27 cellular contexts compared by ENCODE assay signal in genomic region chrX:9657590-9658256, GRCh38.
A peak's percentile ranks its signal among the peaks of the same experiment; 100 is the strongest.
DNase-seq lines count a peak whose midpoint lies in the region; ATAC-seq, FAIRE-seq and TF ChIP-seq lines count a peak whose summit lies in the region.
"Had no signal": no experiment of that assay in that cellular context is flagged by ENCODE, and none has a peak within 500 bp of the region (broad histone marks: within the 10 kb centered on the region; RNA-seq: fewer than 3 reads in every experiment).

No MANE protein-coding gene starts in this region.

- H3K27me3 ChIP-seq in OCI-LY3 (ENCODE audit: low read depth, low read length) = no peaks in the 10 kb centered on the region
- no peaks in the 10 kb centered on the region for H3K27me3 ChIP-seq in gastroesophageal sphincter

- DNase-seq in GM18507 (ENCODE audit: extremely low spot score, insufficient read length, low read depth) (no peak), hepatic stellate cell (ENCODE audit: low spot score) (no peak), GM13976 (ENCODE audit: low spot score) (no peak)
- DNase-seq: CD8-positive, alpha-beta memory T cell; DMS 273 treated with DMSO at 0.1 percent for 48 hours; DMS79; EL; GDM1; GM23248; H7; IMR-90; NCI-H1048; NCI-H1417; NCI-H1694; NCI-H2081; NCI-H226; NCI-H510A; NCI-H69; OCI-M1; SIG-M5 had no signal

- H3K9ac ChIP-seq in OCI-LY3 (ENCODE audit: low read length) = no peak overlapping the region
- H3K9ac ChIP-seq: GM23248, KMS-11 had no signal

- TF ChIP-seq CTCF in OCI-LY3 (IDR thresholded peaks at IDR 0.05; ENCODE audit: low read depth, low read length) (no peak), gastroesophageal sphincter (IDR thresholded peaks at IDR 0.05) (no peak), GM13976 (IDR thresholded peaks at IDR 0.05; ENCODE audit: borderline replicate concordance, control extremely low read depth, extremely low read depth, insufficient read depth, missing control alignments) (no peak)

- peaks cover 12% of the 10 kb centered on the region for H3K4me1 ChIP-seq in OCI-LY3 (ENCODE audit: low read length)
- peaks cover 0 to 42% (median 0%) of the 10 kb centered on the region in 3 donors for H3K4me1 ChIP-seq in gastroesophageal sphincter

- TF ChIP-seq POLR2A in gastroesophageal sphincter (IDR thresholded peaks at IDR 0.05) = no peak

- H3K9me3 ChIP-seq in OCI-LY3 (ENCODE audit: insufficient read depth, low read length) = no peaks in the 10 kb centered on the region
- H3K9me3 ChIP-seq in gastroesophageal sphincter = no peaks in the 10 kb centered on the region

- no peak for TF ChIP-seq EP300 in gastroesophageal sphincter (IDR thresholded peaks at IDR 0.05)

- H3K36me3 ChIP-seq in OCI-LY3 (replicated peaks; ENCODE audit: low read depth, low read length) = peaks cover 17% of the 10 kb centered on the region
- H3K36me3 ChIP-seq in gastroesophageal sphincter = no peaks in the 10 kb centered on the region

- WGBS in gastroesophageal sphincter (ENCODE audit: low coverage in 1 of 2), 2 donors = 95 to 100% methylated on average over 3 to 6 of the region's 6 CpGs

- no peaks in the 10 kb centered on the region for H3K79me2 ChIP-seq in OCI-LY3 (ENCODE audit: low read length)

- peak; percentile 75 for FAIRE-seq in GM18507 (lab: Jason Lieb, UNC)
- FAIRE-seq: RCC 7860 had no signal

- in situ Hi-C loops in GM13976 (cut with MboI; ENCODE audit: low sequenced_read_pairs, unreplicated experiment) = no loop called here

- no peaks in the 10 kb centered on the region for H4K20me1 ChIP-seq in OCI-LY3 (ENCODE audit: insufficient read depth, low read length)

- H3K27ac ChIP-seq in OCI-LY3 (ENCODE audit: low read length) (no peak overlapping the region), gastroesophageal sphincter (peak overlapping the region in 3 of 4 donors; percentile 61 to 68 (median 64))
- H3K27ac ChIP-seq: GM23248, KMS-11, SK-N-MC had no signal

- ATAC-seq in gastroesophageal sphincter = no peak
- no peak for ATAC-seq in HG02642 (IDR thresholded peaks at IDR 0.05; ENCODE audit: poor library complexity, unreplicated experiment)
- ATAC-seq in HG03521 (IDR thresholded peaks at IDR 0.05; ENCODE audit: unreplicated experiment) = no peak

- H3K4me3 ChIP-seq in OCI-LY3 (ENCODE audit: low read length) = no peak overlapping the region
- no peak overlapping the region for H3K4me3 ChIP-seq in gastroesophageal sphincter
- H3K4me3 ChIP-seq: GM23248, SK-N-MC had no signal

- H3K4me2 ChIP-seq in OCI-LY3 (ENCODE audit: low read length) = peak overlapping the region; percentile 24; the same call in 1 of the 2 replicates
- H3K4me2 ChIP-seq: KMS-11 had no signal

- H2AFZ ChIP-seq in OCI-LY3 (ENCODE audit: low read depth, low read length) = no peak overlapping the region
- H2AFZ ChIP-seq: GM23248 had no signal
